Comparison of ENCODE assay signal across 7 cellular contexts in the genomic region with DNA sequence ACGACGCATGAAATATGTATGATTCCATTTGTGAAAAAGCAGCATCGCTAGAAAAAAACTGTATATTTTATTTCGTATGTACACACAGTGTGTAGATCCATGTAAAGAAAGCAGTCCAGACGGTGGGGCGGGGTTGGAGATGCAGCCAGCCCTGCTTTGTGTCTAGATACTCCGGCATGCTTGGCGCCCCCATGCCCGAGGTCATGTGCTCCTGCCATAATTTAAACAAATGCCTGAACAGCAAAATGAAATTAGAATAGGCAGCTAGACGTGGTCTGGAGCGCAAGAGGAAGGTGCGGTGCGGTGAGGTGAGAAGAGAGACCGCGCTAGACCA.
A peak's percentile ranks its signal among the peaks of the same experiment; 100 is the strongest.
DNase-seq lines count a peak whose midpoint lies in the region; ATAC-seq and TF ChIP-seq lines count a peak whose summit lies in the region.
"Not testable (repeated sequence)": the region's sequence is repeated elsewhere in the genome, so short reads cannot be mapped to it uniquely, and the experiment has no call there.

No MANE protein-coding gene starts in this region.

- H3K27me3 Mint-ChIP-seq in GM23338 (ENCODE audit: insufficient read depth, low read depth, poor library complexity): not testable (repeated sequence)
- H3K27me3 Mint-ChIP-seq in activated T-cell treated with anti-CD3 and anti-CD28 coated beads, Interleukin-2, amount 50 U/mL, for 4 hours (ENCODE audit: low read depth): peaks cover 49% of the 10 kb centered on the region
- peaks cover 24 to 55% of the 10 kb centered on the region in 2 donors for H3K27me3 Mint-ChIP-seq in effector memory CD8-positive, alpha-beta T cell

- not testable (repeated sequence) for TF ChIP-seq EP300 in stomach (IDR thresholded peaks at IDR 0.05)

- not testable (repeated sequence) for TF ChIP-seq CTCF in GM23338 (conservative IDR thresholded peaks at IDR 0.05; ENCODE audit: low read depth in 2 of 2); stomach (IDR thresholded peaks at IDR 0.05)

- not testable (repeated sequence) for H3K36me3 ChIP-seq in GM23338 (ENCODE audit: insufficient read depth); muscle layer of duodenum (ENCODE audit: control insufficient read depth in 1 of 2, insufficient read depth in 2 of 2, low read length in 2 of 2); rectal smooth muscle tissue (ENCODE audit: control insufficient read depth, insufficient read depth, low read length); stomach

- H3K79me2 ChIP-seq in GM23338 (replicated peaks; ENCODE audit: insufficient read depth): not testable (repeated sequence)

- H3K9me2 ChIP-seq in GM23338 (ENCODE audit: insufficient read depth): not testable (repeated sequence)

- not testable (repeated sequence) for H3K27ac Mint-ChIP-seq in GM23338; effector memory CD8-positive, alpha-beta T cell

- not testable (repeated sequence) for H3K9me3 Mint-ChIP-seq in GM23338; activated T-cell treated with anti-CD3 and anti-CD28 coated beads, Interleukin-2, amount 50 U/mL, for 4 hours; effector memory CD8-positive, alpha-beta T cell

- not testable (repeated sequence) for H3F3A ChIP-seq in GM23338 (replicated peaks; ENCODE audit: low read depth)

- not testable (repeated sequence) for ATAC-seq in GM23338; activated T-cell treated with anti-CD3 and anti-CD28 coated beads, Interleukin-2, amount 50 U/mL, for 4 hours; effector memory CD8-positive, alpha-beta T cell (replicated peaks)
- ATAC-seq in right cardiac atrium: peak in 1 of 2 donors; percentile 12

- not testable (repeated sequence) for H3K36me3 Mint-ChIP-seq in GM23338 (ENCODE audit: low read depth); activated T-cell treated with anti-CD3 and anti-CD28 coated beads, Interleukin-2, amount 50 U/mL, for 4 hours (ENCODE audit: insufficient read depth); effector memory CD8-positive, alpha-beta T cell (ENCODE audit: insufficient read depth)

- H3K9ac ChIP-seq in rectal smooth muscle tissue (ENCODE audit: low read length): not testable (repeated sequence)

- H3K4me1 ChIP-seq in GM23338 (ENCODE audit: insufficient read depth): peaks cover 11% of the 10 kb centered on the region
- not testable (repeated sequence) for H3K4me1 ChIP-seq in right cardiac atrium (ENCODE audit: control insufficient read depth, insufficient read depth, low read length); muscle layer of duodenum (ENCODE audit: control insufficient read depth in 1 of 2, insufficient read depth in 2 of 2, low read length in 2 of 2); rectal smooth muscle tissue (ENCODE audit: control insufficient read depth, insufficient read depth, low read length)
- H3K4me1 ChIP-seq in stomach: peaks cover 0 to 13% (median 8%) of the 10 kb centered on the region in 4 donors

- H3K4me1 Mint-ChIP-seq in GM23338: peaks cover 21% of the 10 kb centered on the region
- not testable (repeated sequence) for H3K4me1 Mint-ChIP-seq in activated T-cell treated with anti-CD3 and anti-CD28 coated beads, Interleukin-2, amount 50 U/mL, for 4 hours (ENCODE audit: low read depth); effector memory CD8-positive, alpha-beta T cell (ENCODE audit: low read depth in 2 of 2)

- WGBS in right cardiac atrium: 48% methylated on average over 15 of the region's 15 CpGs
- 41 to 53% (median 46%) methylated on average over 15 of the region's 15 CpGs for WGBS in stomach, 5 donors

- peak overlapping the region; percentile 68 for H3K4me3 Mint-ChIP-seq in GM23338
- peak overlapping the region; percentile 33 for H3K4me3 Mint-ChIP-seq in activated T-cell treated with anti-CD3 and anti-CD28 coated beads, Interleukin-2, amount 50 U/mL, for 4 hours
- peak overlapping the region; percentile 27 to 44 for H3K4me3 Mint-ChIP-seq in effector memory CD8-positive, alpha-beta T cell

- not testable (repeated sequence) for H4K20me1 ChIP-seq in GM23338 (replicated peaks; ENCODE audit: insufficient read depth)

- peak overlapping the region; percentile 80 for H3K4me2 ChIP-seq in GM23338

- peak overlapping the region; percentile 99 for H2AFZ ChIP-seq in GM23338

- peak overlapping the region; percentile 73 for H3K4me3 ChIP-seq in GM23338
- peak overlapping the region; percentile 11 for H3K4me3 ChIP-seq in right cardiac atrium (ENCODE audit: low read length)
- H3K4me3 ChIP-seq in muscle layer of duodenum (ENCODE audit: low read depth in 1 of 2, low read length in 2 of 2): peak overlapping the region; percentile 30 to 64
- peak overlapping the region; percentile 52 for H3K4me3 ChIP-seq in rectal smooth muscle tissue (ENCODE audit: low read length)
- H3K4me3 ChIP-seq in stomach: peak overlapping the region; percentile 37 to 53 (median 48)

- TF ChIP-seq POLR2A in stomach (IDR thresholded peaks at IDR 0.05): not testable (repeated sequence)

- not testable (repeated sequence) for H3K27ac ChIP-seq in GM23338 (ENCODE audit: low read depth); right cardiac atrium (ENCODE audit: low read length); muscle layer of duodenum (ENCODE audit: low read length)
- H3K27ac ChIP-seq in rectal smooth muscle tissue (ENCODE audit: low read depth, low read length) (peak overlapping the region; percentile 86), stomach (peak overlapping the region in 2 of 5 donors; percentile 60 to 71)

- intact Hi-C loops in right cardiac atrium (cut with DNase I); stomach (cut with DNase I; ENCODE audit: low total_unique reads): not testable (repeated sequence)

- H3K9me3 ChIP-seq in right cardiac atrium (ENCODE audit: control insufficient read depth, low read length); muscle layer of duodenum (ENCODE audit: control insufficient read depth in 1 of 2, low read length in 2 of 2); stomach: not testable (repeated sequence)

- not testable (repeated sequence) for DNase-seq in GM23338 (ENCODE audit: low spot score); activated T-cell treated with anti-CD3 and anti-CD28 coated beads, Interleukin-2, amount 50 U/mL, for 4 hours; effector memory CD8-positive, alpha-beta T cell; right cardiac atrium; stomach

- H3K27me3 ChIP-seq in GM23338 (ENCODE audit: insufficient read depth) (peaks cover 17% of the 10 kb centered on the region), stomach (peaks cover 0 to 20% (median 10%) of the 10 kb centered on the region in 3 donors)
- H3K27me3 ChIP-seq in right cardiac atrium (ENCODE audit: control insufficient read depth, insufficient read depth); muscle layer of duodenum (ENCODE audit: low read depth, low read length); rectal smooth muscle tissue (ENCODE audit: control insufficient read depth, insufficient read depth, low read length): not testable (repeated sequence)

Comparison
In these comparisons a context has a peak if more than half of its experiments do, and no peak if none do; other contexts are left out.
1. H3K4me3 ChIP-seq: peak in every context shown above with its lines; median percentile 73 in GM23338; 52 in rectal smooth muscle tissue; 48 in stomach; 47 in muscle layer of duodenum; 11 in right cardiac atrium.